1 cellular context compared by ENCODE assay signal in the genomic region with DNA sequence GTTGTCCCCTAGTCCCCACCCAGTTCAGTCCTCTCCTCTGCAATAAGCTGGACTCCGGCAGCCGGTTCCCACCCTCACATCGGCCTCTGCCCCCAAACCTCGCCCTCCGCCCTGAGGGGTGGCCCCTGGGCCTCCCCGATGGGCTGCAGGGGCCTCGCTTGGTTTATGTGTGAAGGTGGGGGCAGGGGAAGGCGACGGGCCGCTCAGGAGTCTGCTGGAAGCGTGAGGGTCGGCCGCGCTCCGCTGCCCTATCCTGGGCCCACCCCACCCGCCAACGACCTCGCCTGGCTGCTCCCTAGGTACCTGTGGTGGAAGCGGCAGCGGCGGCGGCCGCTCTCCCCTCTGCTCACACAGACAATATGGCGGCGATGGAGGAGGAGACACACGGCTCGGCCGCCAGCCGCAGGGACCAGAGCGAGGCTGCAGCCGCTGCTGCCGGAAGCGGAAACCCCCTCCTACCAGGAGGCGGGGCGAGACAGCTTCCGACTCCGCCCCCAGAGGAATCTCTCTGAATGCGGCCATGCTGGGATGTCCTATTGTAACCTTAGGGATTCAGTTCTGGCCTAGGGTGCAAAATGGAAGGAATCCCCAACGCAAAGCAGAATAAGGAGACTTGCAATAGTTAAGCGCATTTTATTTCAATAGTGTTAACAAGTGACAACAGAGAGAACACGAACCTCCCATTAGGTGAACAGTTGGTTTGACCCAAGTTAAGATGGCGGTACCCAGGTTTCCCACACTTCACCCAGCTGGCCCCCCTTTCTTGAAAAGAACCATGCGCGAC.
TF ChIP-seq lines count a peak whose summit lies in the region.

A gene (minus strand): TSS at position 422 of the 784 bp plus-strand sequence. CDS start 35,239 bp downstream, outside the sequence.

TF ChIP-seq in HepG2, 621 proteins besides CTCF, POLR2A, EP300 and RAD21 (continued from another document and continues in another):
- TF ChIP-seq, protein P1, sequence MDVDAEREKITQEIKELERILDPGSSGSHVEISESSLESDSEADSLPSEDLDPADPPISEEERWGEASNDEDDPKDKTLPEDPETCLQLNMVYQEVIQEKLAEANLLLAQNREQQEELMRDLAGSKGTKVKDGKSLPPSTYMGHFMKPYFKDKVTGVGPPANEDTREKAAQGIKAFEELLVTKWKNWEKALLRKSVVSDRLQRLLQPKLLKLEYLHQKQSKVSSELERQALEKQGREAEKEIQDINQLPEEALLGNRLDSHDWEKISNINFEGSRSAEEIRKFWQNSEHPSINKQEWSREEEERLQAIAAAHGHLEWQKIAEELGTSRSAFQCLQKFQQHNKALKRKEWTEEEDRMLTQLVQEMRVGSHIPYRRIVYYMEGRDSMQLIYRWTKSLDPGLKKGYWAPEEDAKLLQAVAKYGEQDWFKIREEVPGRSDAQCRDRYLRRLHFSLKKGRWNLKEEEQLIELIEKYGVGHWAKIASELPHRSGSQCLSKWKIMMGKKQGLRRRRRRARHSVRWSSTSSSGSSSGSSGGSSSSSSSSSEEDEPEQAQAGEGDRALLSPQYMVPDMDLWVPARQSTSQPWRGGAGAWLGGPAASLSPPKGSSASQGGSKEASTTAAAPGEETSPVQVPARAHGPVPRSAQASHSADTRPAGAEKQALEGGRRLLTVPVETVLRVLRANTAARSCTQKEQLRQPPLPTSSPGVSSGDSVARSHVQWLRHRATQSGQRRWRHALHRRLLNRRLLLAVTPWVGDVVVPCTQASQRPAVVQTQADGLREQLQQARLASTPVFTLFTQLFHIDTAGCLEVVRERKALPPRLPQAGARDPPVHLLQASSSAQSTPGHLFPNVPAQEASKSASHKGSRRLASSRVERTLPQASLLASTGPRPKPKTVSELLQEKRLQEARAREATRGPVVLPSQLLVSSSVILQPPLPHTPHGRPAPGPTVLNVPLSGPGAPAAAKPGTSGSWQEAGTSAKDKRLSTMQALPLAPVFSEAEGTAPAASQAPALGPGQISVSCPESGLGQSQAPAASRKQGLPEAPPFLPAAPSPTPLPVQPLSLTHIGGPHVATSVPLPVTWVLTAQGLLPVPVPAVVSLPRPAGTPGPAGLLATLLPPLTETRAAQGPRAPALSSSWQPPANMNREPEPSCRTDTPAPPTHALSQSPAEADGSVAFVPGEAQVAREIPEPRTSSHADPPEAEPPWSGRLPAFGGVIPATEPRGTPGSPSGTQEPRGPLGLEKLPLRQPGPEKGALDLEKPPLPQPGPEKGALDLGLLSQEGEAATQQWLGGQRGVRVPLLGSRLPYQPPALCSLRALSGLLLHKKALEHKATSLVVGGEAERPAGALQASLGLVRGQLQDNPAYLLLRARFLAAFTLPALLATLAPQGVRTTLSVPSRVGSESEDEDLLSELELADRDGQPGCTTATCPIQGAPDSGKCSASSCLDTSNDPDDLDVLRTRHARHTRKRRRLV (CRISPR knock-in tag; IDR thresholded peaks at IDR 0.05), result peak; percentile 72
- TF ChIP-seq ZNF589 (CRISPR knock-in tag; conservative IDR thresholded peaks at IDR 0.05) (peak; percentile 62; the same call in 1 of the 2 replicates), ZKSCAN8 (CRISPR knock-in tag; IDR thresholded peaks at IDR 0.05; ENCODE audit: borderline replicate concordance) (0 out of 2 replicates have a peak, but pooled peaks have one; percentile 45), NRL (CRISPR knock-in tag; IDR thresholded peaks at IDR 0.05; ENCODE audit: borderline replicate concordance) (peak; percentile 97), ATRX (CRISPR knock-in tag; IDR thresholded peaks at IDR 0.05; ENCODE audit: borderline replicate concordance) (no peak), IKZF1 (IDR thresholded peaks at IDR 0.05) (no peak), TBX3 (IDR thresholded peaks at IDR 0.05; ENCODE audit: borderline replicate concordance) (0 out of 2 replicates have a peak, but pooled peaks have one; percentile 18), KLF9 (CRISPR knock-in tag; IDR thresholded peaks at IDR 0.05; ENCODE audit: low read depth) (peak; percentile 97), ZNF766 (CRISPR knock-in tag; IDR thresholded peaks at IDR 0.05; ENCODE audit: borderline replicate concordance) (no peak), CHD2 (IDR thresholded peaks at IDR 0.05; ENCODE audit: low read depth, low read length) (peak; percentile 53; the same call in 1 of the 2 replicates), RAD51 (IDR thresholded peaks at IDR 0.05; ENCODE audit: borderline replicate concordance) (no peak), ATF1 (CRISPR knock-in tag; IDR thresholded peaks at IDR 0.05) (no peak), FOXM1 (CRISPR knock-in tag; IDR thresholded peaks at IDR 0.05) (0 out of 2 replicates have a peak, but pooled peaks have one; percentile 26), ZNF777 (CRISPR knock-in tag; IDR thresholded peaks at IDR 0.05) (peak; percentile 58; the same call in 1 of the 2 replicates), EHMT2 (IDR thresholded peaks at IDR 0.05; ENCODE audit: borderline replicate concordance, low read depth, low read length) (peak; percentile 98), ADNP (CRISPR knock-in tag; IDR thresholded peaks at IDR 0.05) (no peak), THAP11 (CRISPR knock-in tag; IDR thresholded peaks at IDR 0.05) (peak; percentile 96), ZFP62 (CRISPR knock-in tag; IDR thresholded peaks at IDR 0.05) (no peak), SP140L (CRISPR knock-in tag; IDR thresholded peaks at IDR 0.05; ENCODE audit: borderline replicate concordance) (peak; percentile 67; the same call in 1 of the 2 replicates), ZNF614 (CRISPR knock-in tag; IDR thresholded peaks at IDR 0.05; ENCODE audit: borderline replicate concordance) (peak; percentile 85; the same call in 1 of the 2 replicates), NAIF1 (CRISPR knock-in tag; IDR thresholded peaks at IDR 0.05; ENCODE audit: borderline replicate concordance) (no peak), FOXJ3 (CRISPR knock-in tag; IDR thresholded peaks at IDR 0.05; ENCODE audit: borderline replicate concordance) (peak; percentile 77), ZNF143 (CRISPR knock-in tag; IDR thresholded peaks at IDR 0.05) (peak; percentile 83), POLR2AphosphoS2 (IDR thresholded peaks at IDR 0.05; ENCODE audit: low read depth, low read length) (peak; percentile 70; the same call in 1 of the 2 replicates), HNF4A (CRISPR knock-in tag; IDR thresholded peaks at IDR 0.05) (peak; percentile 44; the same call in 1 of the 2 replicates), XBP1 (CRISPR knock-in tag; IDR thresholded peaks at IDR 0.05) (no peak; the same call in 1 of the 2 replicates)
- TF ChIP-seq, protein P2, sequence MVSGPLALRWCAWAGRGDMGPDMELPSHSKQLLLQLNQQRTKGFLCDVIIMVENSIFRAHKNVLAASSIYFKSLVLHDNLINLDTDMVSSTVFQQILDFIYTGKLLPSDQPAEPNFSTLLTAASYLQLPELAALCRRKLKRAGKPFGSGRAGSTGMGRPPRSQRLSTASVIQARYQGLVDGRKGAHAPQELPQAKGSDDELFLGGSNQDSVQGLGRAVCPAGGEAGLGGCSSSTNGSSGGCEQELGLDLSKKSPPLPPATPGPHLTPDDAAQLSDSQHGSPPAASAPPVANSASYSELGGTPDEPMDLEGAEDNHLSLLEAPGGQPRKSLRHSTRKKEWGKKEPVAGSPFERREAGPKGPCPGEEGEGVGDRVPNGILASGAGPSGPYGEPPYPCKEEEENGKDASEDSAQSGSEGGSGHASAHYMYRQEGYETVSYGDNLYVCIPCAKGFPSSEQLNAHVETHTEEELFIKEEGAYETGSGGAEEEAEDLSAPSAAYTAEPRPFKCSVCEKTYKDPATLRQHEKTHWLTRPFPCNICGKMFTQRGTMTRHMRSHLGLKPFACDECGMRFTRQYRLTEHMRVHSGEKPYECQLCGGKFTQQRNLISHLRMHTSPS (CRISPR knock-in tag; IDR thresholded peaks at IDR 0.05; ENCODE audit: low read depth), result no peak
- TF ChIP-seq, protein P3, sequence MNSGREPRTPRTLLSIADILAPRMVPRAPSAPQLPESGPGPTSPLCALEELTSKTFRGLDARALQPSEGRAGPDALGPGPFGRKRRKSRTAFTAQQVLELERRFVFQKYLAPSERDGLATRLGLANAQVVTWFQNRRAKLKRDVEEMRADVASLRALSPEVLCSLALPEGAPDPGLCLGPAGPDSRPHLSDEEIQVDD (CRISPR knock-in tag; IDR thresholded peaks at IDR 0.05; ENCODE audit: borderline replicate concordance), result peak; percentile 67; the same call in 1 of the 2 replicates
- TF ChIP-seq, protein P4, sequence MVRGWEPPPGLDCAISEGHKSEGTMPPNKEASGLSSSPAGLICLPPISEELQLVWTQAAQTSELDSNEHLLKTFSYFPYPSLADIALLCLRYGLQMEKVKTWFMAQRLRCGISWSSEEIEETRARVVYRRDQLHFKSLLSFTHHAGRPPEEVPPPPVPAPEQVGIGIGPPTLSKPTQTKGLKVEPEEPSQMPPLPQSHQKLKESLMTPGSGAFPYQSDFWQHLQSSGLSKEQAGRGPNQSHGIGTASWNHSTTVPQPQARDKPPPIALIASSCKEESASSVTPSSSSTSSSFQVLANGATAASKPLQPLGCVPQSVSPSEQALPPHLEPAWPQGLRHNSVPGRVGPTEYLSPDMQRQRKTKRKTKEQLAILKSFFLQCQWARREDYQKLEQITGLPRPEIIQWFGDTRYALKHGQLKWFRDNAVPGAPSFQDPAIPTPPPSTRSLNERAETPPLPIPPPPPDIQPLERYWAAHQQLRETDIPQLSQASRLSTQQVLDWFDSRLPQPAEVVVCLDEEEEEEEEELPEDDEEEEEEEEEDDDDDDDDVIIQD (CRISPR knock-in tag; IDR thresholded peaks at IDR 0.05; ENCODE audit: low read depth), result peak; percentile 79
- TF ChIP-seq, protein P5, sequence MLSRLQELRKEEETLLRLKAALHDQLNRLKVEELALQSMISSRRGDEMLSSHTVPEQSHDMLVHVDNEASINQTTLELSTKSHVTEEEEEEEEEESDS (CRISPR knock-in tag; IDR thresholded peaks at IDR 0.05; ENCODE audit: borderline replicate concordance), result peak; percentile 93
- TF ChIP-seq, protein P6, sequence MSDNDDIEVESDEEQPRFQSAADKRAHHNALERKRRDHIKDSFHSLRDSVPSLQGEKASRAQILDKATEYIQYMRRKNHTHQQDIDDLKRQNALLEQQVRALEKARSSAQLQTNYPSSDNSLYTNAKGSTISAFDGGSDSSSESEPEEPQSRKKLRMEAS (IDR thresholded peaks at IDR 0.05), result peak; percentile 87
- TF ChIP-seq, protein P7, sequence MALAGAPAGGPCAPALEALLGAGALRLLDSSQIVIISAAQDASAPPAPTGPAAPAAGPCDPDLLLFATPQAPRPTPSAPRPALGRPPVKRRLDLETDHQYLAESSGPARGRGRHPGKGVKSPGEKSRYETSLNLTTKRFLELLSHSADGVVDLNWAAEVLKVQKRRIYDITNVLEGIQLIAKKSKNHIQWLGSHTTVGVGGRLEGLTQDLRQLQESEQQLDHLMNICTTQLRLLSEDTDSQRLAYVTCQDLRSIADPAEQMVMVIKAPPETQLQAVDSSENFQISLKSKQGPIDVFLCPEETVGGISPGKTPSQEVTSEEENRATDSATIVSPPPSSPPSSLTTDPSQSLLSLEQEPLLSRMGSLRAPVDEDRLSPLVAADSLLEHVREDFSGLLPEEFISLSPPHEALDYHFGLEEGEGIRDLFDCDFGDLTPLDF (CRISPR knock-in tag; IDR thresholded peaks at IDR 0.05), result no peak
- TF ChIP-seq, protein P8, sequence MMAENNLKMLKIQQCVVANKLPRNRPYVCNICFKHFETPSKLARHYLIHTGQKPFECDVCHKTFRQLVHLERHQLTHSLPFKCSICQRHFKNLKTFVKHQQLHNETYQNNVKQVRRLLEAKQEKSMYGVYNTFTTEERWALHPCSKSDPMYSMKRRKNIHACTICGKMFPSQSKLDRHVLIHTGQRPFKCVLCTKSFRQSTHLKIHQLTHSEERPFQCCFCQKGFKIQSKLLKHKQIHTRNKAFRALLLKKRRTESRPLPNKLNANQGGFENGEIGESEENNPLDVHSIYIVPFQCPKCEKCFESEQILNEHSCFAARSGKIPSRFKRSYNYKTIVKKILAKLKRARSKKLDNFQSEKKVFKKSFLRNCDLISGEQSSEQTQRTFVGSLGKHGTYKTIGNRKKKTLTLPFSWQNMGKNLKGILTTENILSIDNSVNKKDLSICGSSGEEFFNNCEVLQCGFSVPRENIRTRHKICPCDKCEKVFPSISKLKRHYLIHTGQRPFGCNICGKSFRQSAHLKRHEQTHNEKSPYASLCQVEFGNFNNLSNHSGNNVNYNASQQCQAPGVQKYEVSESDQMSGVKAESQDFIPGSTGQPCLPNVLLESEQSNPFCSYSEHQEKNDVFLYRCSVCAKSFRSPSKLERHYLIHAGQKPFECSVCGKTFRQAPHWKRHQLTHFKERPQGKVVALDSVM (CRISPR knock-in tag; IDR thresholded peaks at IDR 0.05), result peak; percentile 67; the same call in 1 of the 2 replicates
- TF ChIP-seq, protein P9, sequence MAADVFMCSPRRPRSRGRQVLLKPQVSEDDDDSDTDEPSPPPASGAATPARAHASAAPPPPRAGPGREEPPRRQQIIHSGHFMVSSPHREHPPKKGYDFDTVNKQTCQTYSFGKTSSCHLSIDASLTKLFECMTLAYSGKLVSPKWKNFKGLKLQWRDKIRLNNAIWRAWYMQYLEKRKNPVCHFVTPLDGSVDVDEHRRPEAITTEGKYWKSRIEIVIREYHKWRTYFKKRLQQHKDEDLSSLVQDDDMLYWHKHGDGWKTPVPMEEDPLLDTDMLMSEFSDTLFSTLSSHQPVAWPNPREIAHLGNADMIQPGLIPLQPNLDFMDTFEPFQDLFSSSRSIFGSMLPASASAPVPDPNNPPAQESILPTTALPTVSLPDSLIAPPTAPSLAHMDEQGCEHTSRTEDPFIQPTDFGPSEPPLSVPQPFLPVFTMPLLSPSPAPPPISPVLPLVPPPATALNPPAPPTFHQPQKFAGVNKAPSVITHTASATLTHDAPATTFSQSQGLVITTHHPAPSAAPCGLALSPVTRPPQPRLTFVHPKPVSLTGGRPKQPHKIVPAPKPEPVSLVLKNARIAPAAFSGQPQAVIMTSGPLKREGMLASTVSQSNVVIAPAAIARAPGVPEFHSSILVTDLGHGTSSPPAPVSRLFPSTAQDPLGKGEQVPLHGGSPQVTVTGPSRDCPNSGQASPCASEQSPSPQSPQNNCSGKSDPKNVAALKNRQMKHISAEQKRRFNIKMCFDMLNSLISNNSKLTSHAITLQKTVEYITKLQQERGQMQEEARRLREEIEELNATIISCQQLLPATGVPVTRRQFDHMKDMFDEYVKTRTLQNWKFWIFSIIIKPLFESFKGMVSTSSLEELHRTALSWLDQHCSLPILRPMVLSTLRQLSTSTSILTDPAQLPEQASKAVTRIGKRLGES (CRISPR knock-in tag; IDR thresholded peaks at IDR 0.05; ENCODE audit: borderline replicate concordance), result no peak; the same call in 1 of the 2 replicates
- TF ChIP-seq, protein P10, sequence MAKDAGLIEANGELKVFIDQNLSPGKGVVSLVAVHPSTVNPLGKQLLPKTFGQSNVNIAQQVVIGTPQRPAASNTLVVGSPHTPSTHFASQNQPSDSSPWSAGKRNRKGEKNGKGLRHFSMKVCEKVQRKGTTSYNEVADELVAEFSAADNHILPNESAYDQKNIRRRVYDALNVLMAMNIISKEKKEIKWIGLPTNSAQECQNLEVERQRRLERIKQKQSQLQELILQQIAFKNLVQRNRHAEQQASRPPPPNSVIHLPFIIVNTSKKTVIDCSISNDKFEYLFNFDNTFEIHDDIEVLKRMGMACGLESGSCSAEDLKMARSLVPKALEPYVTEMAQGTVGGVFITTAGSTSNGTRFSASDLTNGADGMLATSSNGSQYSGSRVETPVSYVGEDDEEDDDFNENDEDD (CRISPR knock-in tag; IDR thresholded peaks at IDR 0.05; ENCODE audit: borderline replicate concordance), result no peak
- TF ChIP-seq, protein P11, sequence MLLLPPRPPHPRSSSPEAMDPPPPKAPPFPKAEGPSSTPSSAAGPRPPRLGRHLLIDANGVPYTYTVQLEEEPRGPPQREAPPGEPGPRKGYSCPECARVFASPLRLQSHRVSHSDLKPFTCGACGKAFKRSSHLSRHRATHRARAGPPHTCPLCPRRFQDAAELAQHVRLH (CRISPR knock-in tag; IDR thresholded peaks at IDR 0.05; ENCODE audit: borderline replicate concordance, low read depth), result peak; percentile 96
